In the genomic region with DNA sequence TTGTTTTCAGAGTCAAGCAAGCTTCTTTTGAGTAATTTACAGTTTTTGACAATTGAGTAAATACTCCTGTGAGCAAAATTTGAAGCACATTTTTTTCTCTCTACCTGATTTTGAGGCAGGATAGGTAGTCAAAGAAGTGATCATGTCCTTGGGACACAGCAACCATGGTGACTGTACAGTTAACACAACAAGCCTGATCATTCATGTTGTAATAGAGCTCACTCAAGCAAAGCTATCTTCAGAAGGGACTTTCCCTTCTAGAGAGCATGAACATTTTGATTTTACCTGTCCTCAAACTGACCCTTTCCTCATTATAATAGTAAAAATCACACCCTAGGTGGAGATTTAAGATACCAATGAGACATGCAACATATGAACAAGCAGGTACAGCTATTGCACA, we compare ENCODE assay signal across 28 cellular contexts.
DNase-seq lines count a peak whose midpoint lies in the region; ATAC-seq, FAIRE-seq and TF ChIP-seq lines count a peak whose summit lies in the region.
"Had no signal": no experiment of that assay in that cellular context is flagged by ENCODE, and none has a peak within 500 bp of the region (broad histone marks: within the 10 kb centered on the region; RNA-seq: fewer than 3 reads in every experiment).

No MANE protein-coding gene starts in this region.

- POLR2A ChIA-PET in activated CD4-positive, alpha-beta T cell treated with anti-CD3 and anti-CD28 coated beads for 36 hours (lab: Charles Lee): no interaction called here

- peaks cover 24% of the 10 kb centered on the region for H3K27me3 Mint-ChIP-seq in activated CD4-positive, alpha-beta T cell treated with anti-CD3 and anti-CD28 coated beads for 36 hours

- TF ChIP-seq POLR2A in GM12892 (IDR thresholded peaks at IDR 0.05; ENCODE audit: low read depth, low read length): no peak

- intact Hi-C loops in upper lobe of right lung (cut with DNase I): no loop called here
- intact Hi-C loops in activated CD4-positive, alpha-beta T cell treated with anti-CD3 and anti-CD28 coated beads for 36 hours (cut with DNase I, micrococcal nuclease): no loop called here

- CTCF ChIA-PET in activated CD4-positive, alpha-beta T cell treated with anti-CD3 and anti-CD28 coated beads for 36 hours (lab: Charles Lee): no interaction called here

- no peaks in the 10 kb centered on the region for H3K4me1 ChIP-seq in upper lobe of right lung
- H3K4me1 ChIP-seq: A549, Caco-2 had no signal

- H3K27ac ChIP-seq in upper lobe of right lung: no peak overlapping the region
- H3K27ac ChIP-seq: A549 had no signal

- H3K4me3 Mint-ChIP-seq in activated CD4-positive, alpha-beta T cell treated with anti-CD3 and anti-CD28 coated beads for 36 hours: no peak overlapping the region
- H3K4me3 Mint-ChIP-seq: CD4-positive, alpha-beta memory T cell; GM23338; H9; HFFc6 had no signal

- DNase-seq in GM12892 (ENCODE audit: insufficient read length): no peak
- DNase-seq in epithelial cell of esophagus (ENCODE audit: low read depth): peak; percentile 14
- peak; percentile 18 for DNase-seq in renal cortical epithelial cell (ENCODE audit: low read depth)
- no peak for DNase-seq in upper lobe of right lung
- no peak for DNase-seq in activated CD4-positive, alpha-beta T cell treated with anti-CD3 and anti-CD28 coated beads for 36 hours
- no peak for DNase-seq in OCI-M2 (lab: John Stamatoyannopoulos, UW; ENCODE audit: unreplicated experiment)
- DNase-seq: C1 segment of cervical spinal cord; Caco-2; CD4-positive, alpha-beta memory T cell; DMS 273 treated with DMSO at 0.1 percent for 48 hours; DMS79; GF-D8; H9; HFFc6; Karpas-422; NCI-H1092 treated with DMSO at 0.1 percent for 48 hours; NCI-H1436; NCI-H187 treated with DMSO at 0.1 percent for 48 hours; NCI-H2107; NCI-H524; NCI-H748 treated with DMSO at 0.1 percent for 48 hours; PC-3; SK-N-SH; SW 1271 had no signal

- H3K36me3 Mint-ChIP-seq in activated CD4-positive, alpha-beta T cell treated with anti-CD3 and anti-CD28 coated beads for 36 hours (ENCODE audit: low read depth): no peaks in the 10 kb centered on the region
- H3K36me3 Mint-ChIP-seq: CD4-positive, alpha-beta memory T cell had no signal

- H3K27me3 ChIP-seq in upper lobe of right lung: no peaks in the 10 kb centered on the region

- ATAC-seq in HG02610 (IDR thresholded peaks at IDR 0.05; ENCODE audit: unreplicated experiment) (peak; percentile 49), upper lobe of right lung (no peak)
- ATAC-seq in activated CD4-positive, alpha-beta T cell treated with anti-CD3 and anti-CD28 coated beads for 36 hours: no peak
- ATAC-seq: A549, GM23338, PC-3 had no signal

- H3K27ac Mint-ChIP-seq in activated CD4-positive, alpha-beta T cell treated with anti-CD3 and anti-CD28 coated beads for 36 hours: no peak overlapping the region
- H3K27ac Mint-ChIP-seq: CD4-positive, alpha-beta memory T cell; GM23338; H9; HFFc6 had no signal

- FAIRE-seq in GM12892 (lab: Jason Lieb, UNC): peak; percentile 56
- FAIRE-seq: A549, GM18507 had no signal

- H3K4me1 Mint-ChIP-seq in activated CD4-positive, alpha-beta T cell treated with anti-CD3 and anti-CD28 coated beads for 36 hours: no peaks in the 10 kb centered on the region
- H3K4me1 Mint-ChIP-seq: CD4-positive, alpha-beta memory T cell had no signal

- no peaks in the 10 kb centered on the region for H3K9me3 Mint-ChIP-seq in activated CD4-positive, alpha-beta T cell treated with anti-CD3 and anti-CD28 coated beads for 36 hours (ENCODE audit: low read depth)

- TF ChIP-seq CTCF in epithelial cell of esophagus (IDR thresholded peaks at IDR 0.05; ENCODE audit: insufficient read depth, low read depth, low read length, missing control alignments) (no peak), upper lobe of right lung (IDR thresholded peaks at IDR 0.05) (no peak)

- no peaks in the 10 kb centered on the region for H3K36me3 ChIP-seq in upper lobe of right lung

- H3K9me3 ChIP-seq in upper lobe of right lung: no peaks in the 10 kb centered on the region
- H3K9me3 ChIP-seq: Caco-2, SK-N-SH had no signal

- H3K4me3 ChIP-seq in epithelial cell of esophagus (ENCODE audit: low read length) (no peak overlapping the region), upper lobe of right lung (no peak overlapping the region)
- H3K4me3 ChIP-seq: A549, GM23338 had no signal

Comparison
In these comparisons a context has a peak if more than half of its experiments do, and no peak if none do; other contexts are left out.
1. DNase-seq: peak in epithelial cell of esophagus (single experiment) and renal cortical epithelial cell (single experiment); none in GM12892 (single experiment), upper lobe of right lung (single experiment), activated CD4-positive, alpha-beta T cell treated with anti-CD3 and anti-CD28 coated beads for 36 hours (single experiment) and OCI-M2 (single experiment).